ENCODE assay signal across 18 cellular contexts in the genomic region with DNA sequence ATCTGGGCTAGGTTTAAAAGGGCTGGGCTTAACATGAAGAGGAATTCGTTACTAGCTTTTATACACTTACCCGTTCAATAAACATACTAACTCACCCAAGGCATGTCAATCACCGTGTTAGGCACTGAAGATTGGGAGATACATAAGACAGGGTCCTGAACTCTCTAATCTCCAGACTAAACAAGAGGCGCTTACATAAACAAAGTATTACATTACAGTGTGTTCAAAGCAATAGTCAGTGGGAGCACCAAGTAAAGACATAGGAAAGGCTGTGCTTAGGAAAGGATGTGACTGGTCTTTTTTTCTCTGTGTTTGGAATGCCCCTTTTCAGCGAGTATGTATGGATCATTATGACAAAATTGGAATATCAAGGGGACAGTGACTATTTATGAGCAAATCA.
"Had no signal": no experiment of that assay in that cellular context is flagged by ENCODE, and none has a peak within 500 bp of the region (broad histone marks: within the 10 kb centered on the region; RNA-seq: fewer than 3 reads in every experiment).

No MANE protein-coding gene starts in this region.

- H3K4me3 ChIP-seq: thyroid gland had no signal

- ATAC-seq: activated CD8-positive, alpha-beta memory T cell treated with anti-CD3 and anti-CD28 coated beads, Interleukin-2, amount 10 ng/mL, durations not matched to agents 7 days and 5 days; activated naive CD4-positive, alpha-beta T cell treated with anti-CD3 and anti-CD28 coated beads, Interleukin-2, amount 50 U/mL, for 72 hours; left ventricle myocardium superior; natural killer cell; stimulated activated naive B cell treated with anti-CD40 and anti-IgM and Interleukin-4, amounts not matched to agents 10 μg/mL and 1 μg/mL and 100 μg/mL, for 72 hours had no signal

- DNase-seq: activated CD4-positive, alpha-beta T cell treated with anti-CD3 and anti-CD28 coated beads, Interleukin-2, amount 50 U/mL, for 48 hours; activated CD4-positive, CD25-positive, alpha-beta regulatory T cell treated with anti-CD3 and anti-CD28 coated beads, Interleukin-2, amount 50 U/mL, for 72 hours; activated CD8-positive, alpha-beta memory T cell treated with anti-CD3 and anti-CD28 coated beads, Interleukin-2, amount 10 ng/mL, durations not matched to agents 7 days and 5 days; activated gamma-delta T cell; activated T-cell treated with anti-CD3 and anti-CD28 coated beads, Interleukin-2, amount 50 U/mL, for 24 hours; amygdala; cerebellar nuclear complex; hippocampal formation; kidney; left ventricle myocardium superior; natural killer cell; posterior cingulate gyrus; retina; stimulated activated CD4-positive, alpha-beta T cell treated with anti-CD3 and anti-CD28 coated beads, Interleukin-15, amount 100 ng/mL, for 24 hours; stimulated activated CD4-positive, alpha-beta T cell treated with anti-CD3 and anti-CD28 coated beads, Interleukin-4, amount 100 ng/mL, for 1 hour; stimulated activated naive B cell treated with anti-CD40 and anti-IgM and Interleukin-4, amounts not matched to agents 10 μg/mL and 1 μg/mL and 100 μg/mL, for 72 hours; thyroid gland had no signal
